In the genomic region with DNA sequence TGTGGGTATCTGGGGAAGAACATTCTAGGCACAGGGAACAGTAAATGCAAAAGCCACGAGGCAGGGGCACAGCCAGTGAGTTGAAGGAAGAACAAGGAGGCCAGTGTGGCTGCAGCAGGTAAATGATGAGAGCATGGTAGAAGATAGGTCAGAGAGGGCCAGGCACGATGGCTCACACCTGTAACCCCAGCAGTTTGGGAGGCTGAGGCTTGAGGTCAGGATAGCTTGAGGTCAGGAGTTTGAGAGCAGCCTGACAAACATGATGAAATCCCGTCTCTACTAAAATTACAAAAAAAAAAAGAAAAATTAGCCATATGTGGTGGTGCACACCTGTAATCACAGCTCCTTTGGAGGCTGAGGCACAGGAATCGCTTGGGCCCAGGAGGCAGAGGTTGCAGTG, we compare ENCODE assay signal across 22 cellular contexts.
"Had no signal": no experiment of that assay in that cellular context is flagged by ENCODE, and none has a peak within 500 bp of the region (broad histone marks: within the 10 kb centered on the region; RNA-seq: fewer than 3 reads in every experiment).

No MANE protein-coding gene starts in this region.

- DNase-seq: Kasumi-1, MM.1S, NCI-H1092 treated with DMSO at 0.1 percent for 48 hours, NCI-H1436, NCI-H187, NCI-H2029, NCI-H2081 treated with DMSO at 0.1 percent for 48 hours, NCI-H2171, NCI-H226, NCI-H446, NCI-H510A, NCI-H524 treated with DMSO at 0.1 percent for 48 hours, NCI-H69, NCI-H774, RPMI8226, SHP77, SK-N-SH had no signal

- H3K4me3 Mint-ChIP-seq: IgD-negative memory B cell had no signal

- ATAC-seq: K562 had no signal

- H3K9ac ChIP-seq: KMS-11, SK-N-SH had no signal

- H3K27ac ChIP-seq: HL-60, KMS-11 had no signal

- H3K4me3 ChIP-seq: K562 had no signal

- FAIRE-seq: K562, RCC 7860 had no signal

- H3K27ac Mint-ChIP-seq: IgD-negative memory B cell had no signal

- H3K36me3 Mint-ChIP-seq: IgD-negative memory B cell had no signal

- H3K4me1 Mint-ChIP-seq: IgD-negative memory B cell had no signal

- H3K4me2 ChIP-seq: KMS-11, SK-N-SH had no signal

- H3K9me3 ChIP-seq: SK-N-SH had no signal
